ENCODE assay signal across 15 cellular contexts in genomic region chr6:9494864-9495263, GRCh38.
"Had no signal": no experiment of that assay in that cellular context is flagged by ENCODE, and none has a peak within 500 bp of the region (broad histone marks: within the 10 kb centered on the region; RNA-seq: fewer than 3 reads in every experiment).

No MANE protein-coding gene starts in this region.

- DNase-seq: activated B cell treated with CpG ODN at 0.5 μM for 24 hours; activated CD4-positive, alpha-beta T cell treated with anti-CD3 and anti-CD28 coated beads, Interleukin-2, amount 10 ng/mL, durations not matched to agents 24 days and 14 days; activated CD8-positive, alpha-beta memory T cell treated with anti-CD3 and anti-CD28 coated beads for 24 hours; central memory CD4-positive, alpha-beta T cell; midbrain; right cardiac atrium; small intestine; stimulated activated CD4-positive, alpha-beta T cell treated with anti-CD3 and anti-CD28 coated beads, Interleukin-4, amount 100 ng/mL, for 24 hours; T-helper 17 cell; upper lobe of right lung had no signal

- H3K9me3 ChIP-seq: ascending aorta, thoracic aorta, upper lobe of right lung had no signal

- ATAC-seq: esophagus mucosa, right cardiac atrium, T-helper 17 cell, upper lobe of right lung had no signal

- H3K27me3 ChIP-seq: ascending aorta, upper lobe of right lung had no signal

- H3K36me3 ChIP-seq: ascending aorta, thoracic aorta, upper lobe of right lung had no signal

- H3K4me3 ChIP-seq: ascending aorta, coronary artery, lung, thoracic aorta, upper lobe of right lung had no signal

- H3K27ac ChIP-seq: ascending aorta, coronary artery, thoracic aorta, upper lobe of right lung had no signal

- H3K4me1 ChIP-seq: ascending aorta, upper lobe of right lung had no signal
